ENCODE assay signal across 14 cellular contexts in the genomic region with DNA sequence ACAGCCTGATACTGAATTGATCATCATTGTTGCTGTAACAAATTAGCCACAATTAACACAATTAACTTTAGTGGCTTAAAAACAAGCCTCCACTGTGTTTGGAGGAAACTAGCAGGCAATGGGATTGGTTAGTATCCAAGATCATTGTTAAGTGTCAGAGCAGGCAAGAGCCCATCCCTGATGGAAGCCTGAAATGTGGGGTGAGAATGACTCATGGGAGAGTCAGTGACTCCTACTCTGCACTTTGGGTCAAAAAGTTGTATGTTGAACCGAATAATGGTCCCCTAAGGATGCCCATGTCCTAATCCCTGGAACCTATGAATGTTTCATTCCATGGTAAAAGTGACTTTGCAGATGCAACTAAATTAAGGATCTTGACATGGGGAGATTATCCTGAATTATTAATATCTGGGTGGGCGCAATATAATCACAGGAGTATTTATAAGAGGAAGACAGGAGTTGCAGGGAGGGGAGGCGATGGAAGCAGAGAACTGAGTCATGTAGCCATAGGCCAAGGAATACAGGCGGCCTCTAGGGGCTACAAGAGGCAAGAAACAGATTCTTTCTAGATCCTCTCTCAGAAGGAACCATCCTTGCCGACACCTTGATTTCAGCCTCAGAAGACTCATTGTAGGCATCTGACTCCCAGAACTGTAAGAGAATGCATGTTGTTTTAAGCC. TPM values are rescaled to one million over a fixed set of nuclear protein-coding genes. Genes with fewer than 3 reads are reported as not detected.
DNase-seq lines count a peak whose midpoint lies in the region; ATAC-seq, FAIRE-seq and TF ChIP-seq lines count a peak whose summit lies in the region.
"Had no signal": no experiment of that assay in that cellular context is flagged by ENCODE, and none has a peak within 500 bp of the region (broad histone marks: within the 10 kb centered on the region; RNA-seq: fewer than 3 reads in every experiment).

No MANE protein-coding gene starts in this region.

- TF ChIP-seq RAD21 in A549 (conservative IDR thresholded peaks at IDR 0.05 in 1 of 2, IDR thresholded peaks at IDR 0.05 in 1 of 2) = no peak

- H3K9me3 ChIP-seq in A549 (no peaks in the 10 kb centered on the region), Panc1 (ENCODE audit: control insufficient read depth, insufficient read depth, low read depth, low read length) (no peaks in the 10 kb centered on the region), PC-9 (ENCODE audit: insufficient read depth, low read depth) (no peaks in the 10 kb centered on the region), smooth muscle cell (replicated peaks; ENCODE audit: low read depth) (no peaks in the 10 kb centered on the region)

- no peak for TF ChIP-seq EP300 in A549 (IDR thresholded peaks at IDR 0.05)

- H3K9ac ChIP-seq in smooth muscle cell (ENCODE audit: low read depth) = no peak overlapping the region

- in situ Hi-C loops in Panc1 (cut with HindIII; ENCODE audit: low pct_unique_long_range_greater_than_20kb, low sequenced_read_pairs) = no loop called here

- DNase-seq in A549 (ENCODE audit: low read depth in 1 of 2, low spot score in 1 of 2) = peak in 1 of 2 experiments; percentile 18
- DNase-seq in Panc1 (ENCODE audit: low read depth, low spot score) = no peak
- peak; percentile 84 for DNase-seq in fibroblast of mammary gland (ENCODE audit: low read depth)
- no peak for DNase-seq in activated gamma-delta T cell treated with Interleukin-2 at 50 U/mL for 16 hours
- no peak for DNase-seq in NCI-H146 (lab: John Stamatoyannopoulos, UW)
- DNase-seq in PC-9 = no peak
- DNase-seq in smooth muscle cell (lab: John Stamatoyannopoulos, UW; ENCODE audit: unreplicated experiment) = no peak
- DNase-seq: activated CD4-positive, alpha-beta memory T cell treated with anti-CD3 and anti-CD28 coated beads, Interleukin-2, amount 10 ng/mL, durations not matched to agents 7 days and 5 days; amniotic stem cell; CD8-positive, alpha-beta memory T cell; naive B cell had no signal

- TF ChIP-seq CTCF in A549 (IDR thresholded peaks at IDR 0.05) (no peak), GM12875 (IDR thresholded peaks at IDR 0.05; ENCODE audit: borderline replicate concordance, insufficient read depth, low read depth, low read length) (0 out of 2 replicates have a peak, but pooled peaks have one; percentile 16), Panc1 (IDR thresholded peaks at IDR 0.05) (peak; percentile 20), fibroblast of mammary gland (conservative IDR thresholded peaks at IDR 0.05; ENCODE audit: control insufficient read depth, insufficient read depth, low read depth, low read length) (peak; percentile 52), PC-9 (conservative IDR thresholded peaks at IDR 0.05) (no peak; the same call in 1 of the 2 replicates), smooth muscle cell (IDR thresholded peaks at IDR 0.05; ENCODE audit: borderline replicate concordance, insufficient read depth, poor library complexity, severe bottlenecking) (no peak)

- H3K79me2 ChIP-seq in PC-9 (ENCODE audit: low read depth) (no peaks in the 10 kb centered on the region), smooth muscle cell (ENCODE audit: low read depth) (no peaks in the 10 kb centered on the region)

- FAIRE-seq in A549 (lab: Jason Lieb, UNC) = no peak
- FAIRE-seq: GM12891 had no signal

- no peaks in the 10 kb centered on the region for H3F3A ChIP-seq in PC-9 (ENCODE audit: insufficient read depth, low read depth)
- no peaks in the 10 kb centered on the region for H3F3A ChIP-seq in smooth muscle cell (ENCODE audit: low read depth)

- intact Hi-C loops in Panc1 (cut with micrococcal nuclease; ENCODE audit: unreplicated experiment) (no loop called here), PC-9 (cut with micrococcal nuclease; ENCODE audit: unreplicated experiment) (no loop called here)

- POLR2A ChIA-PET in A549 (lab: Yijun Ruan, JAX) = no interaction called here
- POLR2A ChIA-PET in Panc1 (lab: Charles Lee) = no interaction called here
- POLR2A ChIA-PET in PC-9 (lab: Charles Lee; ENCODE audit: unreplicated experiment) = no interaction called here

- H4K20me1 ChIP-seq in PC-9 (ENCODE audit: insufficient read depth) (no peaks in the 10 kb centered on the region), smooth muscle cell (ENCODE audit: low read depth) (no peaks in the 10 kb centered on the region)

- no peak overlapping the region for H3K27ac ChIP-seq in A549
- no peak overlapping the region for H3K27ac ChIP-seq in Panc1 (ENCODE audit: low read length)
- H3K27ac ChIP-seq in PC-9 = no peak overlapping the region
- H3K27ac ChIP-seq in smooth muscle cell (ENCODE audit: low read depth) = no peak overlapping the region
- H3K27ac ChIP-seq: SK-N-MC had no signal

- H3K4me1 ChIP-seq in A549 = no peaks in the 10 kb centered on the region
- H3K4me1 ChIP-seq in Panc1 (ENCODE audit: control insufficient read depth, insufficient read depth, low read length) = no peaks in the 10 kb centered on the region; the same call in 1 of the 2 replicates
- H3K4me1 ChIP-seq in PC-9 (replicated peaks; ENCODE audit: insufficient read depth) = no peaks in the 10 kb centered on the region
- no peaks in the 10 kb centered on the region for H3K4me1 ChIP-seq in smooth muscle cell (ENCODE audit: low read depth)

- H3K4me3 ChIP-seq in A549 (no peak overlapping the region), GM12875 (ENCODE audit: low read depth, low read length) (no peak overlapping the region), Panc1 (ENCODE audit: low read depth in 2 of 2, low read length in 2 of 2) (no peak overlapping the region), fibroblast of mammary gland (ENCODE audit: control insufficient read depth, low read depth, low read length) (no peak overlapping the region), PC-9 (no peak overlapping the region), smooth muscle cell (no peak overlapping the region)
- H3K4me3 ChIP-seq: SK-N-MC had no signal

- ATAC-seq in A549 (peak; percentile 43 to 73; a peak in 3 of 6 replicates), Panc1 (no peak)

- CTCF ChIA-PET in A549 (lab: Yijun Ruan, JAX) (interaction anchor here (8.0 kb wide), 1 partner anchor 6 kb away, joined by 66 read pairs; no protein-coding TSS in a partner anchor), Panc1 (lab: Charles Lee) (no interaction called here), PC-9 (lab: Charles Lee) (no interaction called here)

- no peaks in the 10 kb centered on the region for H3K36me3 ChIP-seq in Panc1 (ENCODE audit: control insufficient read depth, insufficient read depth, low read length)
- H3K36me3 ChIP-seq in PC-9 (ENCODE audit: low read depth) = no peaks in the 10 kb centered on the region
- H3K36me3 ChIP-seq in smooth muscle cell (ENCODE audit: low read depth) = no peaks in the 10 kb centered on the region

- H3K4me2 ChIP-seq in A549 (no peak overlapping the region), PC-9 (no peak overlapping the region), smooth muscle cell (no peak overlapping the region)

- no TSS peak for BruUV-seq in Panc1 (replicated peaks; lab: Mats Ljungman, UMichigan)
- BruUV-seq in PC-9 (replicated peaks; lab: Mats Ljungman, UMichigan) = no TSS peak

- no peak for TF ChIP-seq POLR2A in A549 (IDR thresholded peaks at IDR 0.05; ENCODE audit: low read length)

- WGBS in A549 (ENCODE audit: missing lambda C conversion rate) = 33% methylated on average over 5 of the region's 5 CpGs
- 77% methylated on average over 5 of the region's 5 CpGs for WGBS in smooth muscle cell (ENCODE audit: low lambda C conversion rate)

- H3K9me2 ChIP-seq in PC-9 (ENCODE audit: insufficient read depth) = no peaks in the 10 kb centered on the region

- no peak overlapping the region for H2AFZ ChIP-seq in PC-9
- no peak overlapping the region for H2AFZ ChIP-seq in smooth muscle cell (ENCODE audit: low read depth)

- peaks cover 2% of the 10 kb centered on the region; the same call in 1 of the 2 replicates for H3K27me3 ChIP-seq in Panc1 (ENCODE audit: control insufficient read depth, insufficient read depth, low read length)
- H3K27me3 ChIP-seq in PC-9 (ENCODE audit: insufficient read depth, low read depth) = peaks cover 11% of the 10 kb centered on the region; the same call in 1 of the 2 replicates
- H3K27me3 ChIP-seq in smooth muscle cell (ENCODE audit: low read depth) = no peaks in the 10 kb centered on the region

TF ChIP-seq in A549, 52 proteins besides CTCF, POLR2A, EP300 and RAD21:
- TF ChIP-seq FOSL2 (IDR thresholded peaks at IDR 0.05) (no peak), FOSL2 (CRISPR knock-in tag; IDR thresholded peaks at IDR 0.05) (0 out of 2 replicates have a peak, but pooled peaks have one; percentile 15), MAX (IDR thresholded peaks at IDR 0.05) (no peak)

RNA-seq across cellular contexts. Expression of gene ALG2, which starts 28.8 kb away (rescaled TPM):
- polyA plus RNA-seq in A549 (2011; rRNA removed) (76.3 and 77.9 TPM in 2 replicates), A549 (2017; fragmentation: RNase III; extraction: RNeasy Plus Mini Kit Qiagen cat#74134 plus additional on column Dnase treatment) (26.1 to 26.6 TPM (median 26.2 TPM) in 3 replicates), smooth muscle cell (50.1 and 53.9 TPM in 2 replicates)
- polyA plus RNA-seq in A549 (2012; cell fraction: cytosol; rRNA removed) = 25.9 and 32.9 TPM in 2 replicates
- 19.5 and 23.9 TPM in 2 replicates for polyA plus RNA-seq in A549 (2012; cell fraction: nucleus; rRNA removed)
- polyA minus RNA-seq in A549 (2011; rRNA and poly(A)+ RNA removed) = 32.8 and 33.5 TPM in 2 replicates
- total RNA-seq in Panc1 (2021; ENCODE audit: unreplicated experiment) (20.8 TPM), PC-9 (2021) (30.2 and 32.6 TPM in 2 replicates), smooth muscle cell (53.6 and 60.4 TPM in 2 replicates)
- polyA plus RNA-seq in Panc1 (2012; ENCODE audit: insufficient read length) = 17.3 TPM

RNA-seq across cellular contexts. Expression of gene SEC61B, which starts 29.2 kb away (rescaled TPM):
- polyA plus RNA-seq in A549 (2011; rRNA removed) (190 and 194 TPM in 2 replicates), A549 (2017; fragmentation: RNase III; extraction: RNeasy Plus Mini Kit Qiagen cat#74134 plus additional on column Dnase treatment) (274 to 284 TPM (median 275 TPM) in 3 replicates), smooth muscle cell (471 and 549 TPM in 2 replicates)
- 183 and 195 TPM in 2 replicates for polyA plus RNA-seq in A549 (2012; cell fraction: cytosol; rRNA removed)
- 109 and 147 TPM in 2 replicates for polyA plus RNA-seq in A549 (2012; cell fraction: nucleus; rRNA removed)
- 35.7 and 38.6 TPM in 2 replicates for polyA minus RNA-seq in A549 (2011; rRNA and poly(A)+ RNA removed)
- total RNA-seq in Panc1 (2021; ENCODE audit: unreplicated experiment) (90.4 TPM), PC-9 (2021) (97.7 and 163 TPM in 2 replicates), smooth muscle cell (334 and 385 TPM in 2 replicates)
- polyA plus RNA-seq in Panc1 (2012; ENCODE audit: insufficient read length) = 138 TPM

Comparison
In these comparisons a context has a peak if more than half of its experiments do, and no peak if none do; other contexts are left out.
1. CTCF ChIP-seq: peak in GM12875 (single experiment), Panc1 (single experiment) and fibroblast of mammary gland (single experiment); none in A549 (single experiment), PC-9 (single experiment) and smooth muscle cell (single experiment).